ENCODE assay signal across 12 cellular contexts in the genomic region with DNA sequence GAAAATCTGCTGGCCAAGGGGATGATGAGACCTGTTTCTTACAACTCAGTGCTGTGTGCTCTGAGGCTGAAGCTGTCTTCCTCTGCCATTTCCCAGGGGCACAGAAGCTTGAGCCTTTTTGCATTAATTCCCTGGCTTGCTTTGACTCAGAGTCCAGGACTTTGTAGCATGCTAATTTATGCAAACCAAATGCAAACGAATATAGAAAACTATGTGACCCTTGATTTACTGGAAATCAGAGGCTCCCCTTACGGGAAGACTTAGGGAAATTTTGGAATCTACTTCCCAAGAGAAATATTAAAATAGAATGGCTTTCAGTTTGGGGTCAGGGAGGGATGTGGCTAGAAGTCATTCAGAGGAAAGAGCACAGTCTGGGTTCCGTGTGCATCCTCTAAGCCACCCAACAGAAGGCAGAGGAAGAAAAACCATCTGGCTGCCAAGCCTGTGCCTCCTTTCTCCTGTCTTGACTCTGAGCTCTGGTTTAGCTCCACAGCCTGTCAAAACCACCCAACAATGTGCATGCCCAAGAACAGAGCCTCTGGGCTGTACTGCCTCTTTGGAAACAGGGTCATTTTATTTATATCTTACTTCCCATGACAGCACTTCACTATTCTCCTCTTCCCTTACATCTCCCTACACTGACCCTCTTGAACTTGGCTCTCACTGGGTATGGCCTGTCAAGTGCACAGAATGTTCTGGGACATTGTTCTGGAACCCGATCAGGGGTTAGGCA. TPM values are rescaled to one million over a fixed set of nuclear protein-coding genes. Genes with fewer than 3 reads are reported as not detected.
DNase-seq lines count a peak whose midpoint lies in the region; ATAC-seq and TF ChIP-seq lines count a peak whose summit lies in the region.
"Had no signal": no experiment of that assay in that cellular context is flagged by ENCODE, and none has a peak within 500 bp of the region (broad histone marks: within the 10 kb centered on the region; RNA-seq: fewer than 3 reads in every experiment).

No MANE protein-coding gene starts in this region.

- no peak for TF ChIP-seq POLR2A in testis (IDR thresholded peaks at IDR 0.05)

- no peaks in the 10 kb centered on the region for H3K36me3 ChIP-seq in testis (ENCODE audit: low read depth, missing control alignments)

- WGBS in testis, 2 donors: 47 to 67% methylated on average over 4 of the region's 4 CpGs

- ATAC-seq in esophagus mucosa: no peak
- ATAC-seq: activated CD8-positive, alpha-beta T cell treated with anti-CD3 and anti-CD28 coated beads for 36 hours; activated naive CD8-positive, alpha-beta T cell treated with anti-CD3 and anti-CD28 coated beads, Interleukin-2, amount 50 U/mL, for 24 hours had no signal

- H3K4me1 ChIP-seq in testis: peaks cover 16% of the 10 kb centered on the region

- H3K9me3 ChIP-seq in testis: no peaks in the 10 kb centered on the region

- H3K4me3 ChIP-seq in cardiac fibroblast (replicated peaks in 1 of 2; ENCODE audit: low read depth in 2 of 2, low read length in 2 of 2) (no peak overlapping the region), testis (no peak overlapping the region)

- H3K27ac ChIP-seq in testis: no peak overlapping the region
- H3K27ac ChIP-seq: 22Rv1 had no signal

- intact Hi-C loops in testis (cut with DNase I; ENCODE audit: low total_unique reads): no loop called here

- TF ChIP-seq CTCF in cardiac fibroblast (IDR thresholded peaks at IDR 0.05; ENCODE audit: low read depth, low read length): no peak
- no peak for TF ChIP-seq CTCF in testis (IDR thresholded peaks at IDR 0.05)

- DNase-seq in NCI-H1694 treated with DMSO at 0.1 percent for 48 hours (lab: John Stamatoyannopoulos, UW): peak; percentile 2
- DNase-seq in NCI-H1694 (lab: John Stamatoyannopoulos, UW): no peak
- DNase-seq in cardiac fibroblast (ENCODE audit: low read depth in 2 of 2): peak; percentile 61 to 76
- peak; percentile 48 for DNase-seq in islet precursor cell
- peak; percentile 36 for DNase-seq in testis
- no peak for DNase-seq in DMS53 (lab: John Stamatoyannopoulos, UW)
- DNase-seq in NCI-H774 (lab: John Stamatoyannopoulos, UW): no peak
- DNase-seq: activated CD8-positive, alpha-beta T cell treated with anti-CD3 and anti-CD28 coated beads for 36 hours; activated naive CD8-positive, alpha-beta T cell treated with anti-CD3 and anti-CD28 coated beads, Interleukin-2, amount 50 U/mL, for 24 hours; NCI-H226 had no signal

- no peaks in the 10 kb centered on the region for H3K27me3 ChIP-seq in testis

RNA-seq across cellular contexts. Expression of gene ATF3, which starts 30.0 kb away (rescaled TPM):
- total RNA-seq in testis (1 to 10 TPM; 3.2 to 4.6 TPM), esophagus mucosa (2.7 TPM)
- 9.0 TPM for polyA plus RNA-seq in testis (ENCODE audit: insufficient read depth, low read depth, low replicate concordance)

Comparison
In these comparisons a context has a peak if more than half of its experiments do, and no peak if none do; other contexts are left out.
1. DNase-seq: peak in NCI-H1694 treated with DMSO at 0.1 percent for 48 hours (single experiment), cardiac fibroblast (2 of 2), islet precursor cell (single experiment) and testis (single experiment); none in NCI-H1694 (single experiment), DMS53 (single experiment) and NCI-H774 (single experiment).